In the genomic region with DNA sequence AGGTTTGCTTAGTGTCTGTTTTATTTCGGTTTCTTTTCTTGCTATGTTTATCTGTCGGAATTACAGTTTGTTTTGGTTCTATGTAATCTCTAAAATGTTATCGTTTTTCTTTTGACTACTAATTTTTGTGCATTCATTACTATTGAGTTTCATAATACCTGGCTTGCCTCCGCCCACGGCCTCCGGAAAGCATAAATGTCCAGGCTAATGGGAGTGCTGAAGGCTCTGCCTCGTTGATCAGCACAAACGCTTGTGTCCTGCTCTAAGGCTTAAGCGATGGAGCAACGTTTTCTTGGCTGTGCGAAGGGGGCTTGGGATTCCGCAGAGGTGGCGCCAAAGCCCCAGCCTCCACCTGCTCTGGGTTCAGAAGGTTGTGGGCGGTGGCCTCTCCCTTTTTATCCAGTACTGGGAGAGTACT, we compare ENCODE assay signal across 8 cellular contexts. TPM values are rescaled to one million over a fixed set of nuclear protein-coding genes. Genes with fewer than 3 reads are reported as not detected.
A peak's percentile ranks its signal among the peaks of the same experiment; 100 is the strongest.
DNase-seq lines count a peak whose midpoint lies in the region; ATAC-seq, FAIRE-seq and TF ChIP-seq lines count a peak whose summit lies in the region.

No MANE protein-coding gene starts in this region.

- no peaks in the 10 kb centered on the region for H3K9me3 ChIP-seq in effector memory CD4-positive, alpha-beta T cell (ENCODE audit: control insufficient read depth, low read length)
- no peaks in the 10 kb centered on the region for H3K9me3 ChIP-seq in neuron (ENCODE audit: low read length)

- H3K36me3 ChIP-seq in effector memory CD4-positive, alpha-beta T cell (ENCODE audit: control insufficient read depth, insufficient read depth, low read length): no peaks in the 10 kb centered on the region
- H3K36me3 ChIP-seq in neuron (ENCODE audit: insufficient read depth, low read length): no peaks in the 10 kb centered on the region

- ATAC-seq in GM18867 (IDR thresholded peaks at IDR 0.05; ENCODE audit: unreplicated experiment): peak; percentile 22
- peak; percentile 17 for ATAC-seq in HG03097 (IDR thresholded peaks at IDR 0.05; ENCODE audit: low FRiP score, unreplicated experiment)
- ATAC-seq in GM18519 (IDR thresholded peaks at IDR 0.05; ENCODE audit: low FRiP score, unreplicated experiment): no peak

- DNase-seq in AG09309 (ENCODE audit: low read depth): no peak
- peak; percentile 50 for DNase-seq in RCC 7860 (ENCODE audit: low spot score)
- no peak for DNase-seq in effector memory CD4-positive, alpha-beta T cell
- DNase-seq in cerebellum (ENCODE audit: low spot score): no peak

- H2AFZ ChIP-seq in neuron (ENCODE audit: low read depth, low read length): peak overlapping the region; percentile 74

- peak overlapping the region; percentile 25; the same call in 1 of the 2 replicates for H3K4me3 ChIP-seq in AG09309 (ENCODE audit: control insufficient read depth, low read depth, low read length)
- peak overlapping the region; percentile 78 for H3K4me3 ChIP-seq in effector memory CD4-positive, alpha-beta T cell (ENCODE audit: insufficient read depth, low read depth, low read length, poor library complexity, severe bottlenecking)
- H3K4me3 ChIP-seq in neuron (ENCODE audit: low read length): peak overlapping the region; percentile 73

- H3K27me3 ChIP-seq in effector memory CD4-positive, alpha-beta T cell (replicated peaks; ENCODE audit: control insufficient read depth, insufficient read depth, low read length, poor library complexity, severe bottlenecking): no peaks in the 10 kb centered on the region
- no peaks in the 10 kb centered on the region for H3K27me3 ChIP-seq in neuron (ENCODE audit: insufficient read depth, low read length)

- H3K4me1 ChIP-seq in effector memory CD4-positive, alpha-beta T cell (ENCODE audit: control insufficient read depth, insufficient read depth, low read length, poor library complexity, severe bottlenecking): peaks cover 25% of the 10 kb centered on the region
- peaks cover 30% of the 10 kb centered on the region for H3K4me1 ChIP-seq in neuron (ENCODE audit: insufficient read depth, low read length)

- TF ChIP-seq CTCF in AG09309 (IDR thresholded peaks at IDR 0.05; ENCODE audit: control insufficient read depth, insufficient read depth, low read depth, low read length, missing control alignments): no peak

- no peak for FAIRE-seq in RCC 7860 (lab: Jason Lieb, UNC)

- H3K27ac ChIP-seq in effector memory CD4-positive, alpha-beta T cell (ENCODE audit: insufficient read depth, low read length, poor library complexity, severe bottlenecking): peak overlapping the region; percentile 97

RNA-seq across cellular contexts. Expression of a gene that starts 19.8 kb away (rescaled TPM):
- 2.9 TPM for total RNA-seq in cerebellum

Comparison
In these comparisons a context has a peak if more than half of its experiments do, and no peak if none do; other contexts are left out.
1. H3K4me3 ChIP-seq: peak in every context shown above with its lines; median percentile 78 in effector memory CD4-positive, alpha-beta T cell; 73 in neuron; 25 in AG09309.